In genomic region chr15:64305261-64305660, GRCh38 we compare ENCODE assay signal across 28 cellular contexts. TPM values are rescaled to one million over a fixed set of nuclear protein-coding genes. Genes with fewer than 3 reads are reported as not detected.
A peak's percentile ranks its signal among the peaks of the same experiment; 100 is the strongest.
DNase-seq lines count a peak whose midpoint lies in the region; ATAC-seq and TF ChIP-seq lines count a peak whose summit lies in the region.
"Had no signal": no experiment of that assay in that cellular context is flagged by ENCODE, and none has a peak within 500 bp of the region (broad histone marks: within the 10 kb centered on the region; RNA-seq: fewer than 3 reads in every experiment).

No MANE protein-coding gene starts in this region.

- no peak overlapping the region for H3K4me3 Mint-ChIP-seq in WTC11
- H3K4me3 Mint-ChIP-seq: stimulated activated naive B cell treated with anti-CD40 and anti-IgM and Interleukin-4, amounts not matched to agents 10 μg/mL and 1 μg/mL and 100 μg/mL, for 72 hours had no signal

- POLR2A ChIA-PET in WTC11 (lab: Charles Lee) = interaction anchor here (1.0 kb wide), 1 partner anchor 142 kb away, joined by 4 read pairs; no protein-coding TSS in a partner anchor

- H3K4me1 Mint-ChIP-seq in WTC11 = peaks cover 16% of the 10 kb centered on the region

- no peak overlapping the region for H3K9ac ChIP-seq in HUES64 (ENCODE audit: low read depth, low read length)

- H3K36me3 ChIP-seq in HUES64 (ENCODE audit: insufficient read depth, low read length) = peaks cover 3% of the 10 kb centered on the region
- H3K36me3 ChIP-seq: SJCRH30 had no signal

- DNase-seq in DMS53 (lab: John Stamatoyannopoulos, UW) (peak; percentile 64), WTC11 (ENCODE audit: low spot score) (no peak), fibroblast of pulmonary artery (ENCODE audit: low read depth) (peak; percentile 18), SK-N-DZ (ENCODE audit: low spot score) (no peak), nucleus accumbens (lab: John Stamatoyannopoulos, UW) (no peak), HK-2 (ENCODE audit: unreplicated experiment) (no peak)
- DNase-seq: ACHN; activated CD4-positive, CD25-positive, alpha-beta regulatory T cell treated with anti-CD3 and anti-CD28 coated beads, Interleukin-2, amount 50 U/mL, for 72 hours; activated CD8-positive, alpha-beta memory T cell treated with anti-CD3 and anti-CD28 coated beads for 24 hours; activated T-cell treated with anti-CD3 and anti-CD28 coated beads, Interleukin-2, amount 50 U/mL, for 1 hour; COR-L47; DMS79 treated with DMSO at 0.1 percent for 48 hours; glutamatergic neuron; H7; left colon; NCI-H1105 treated with DMSO at 0.1 percent for 48 hours; NCI-H2081 treated with DMSO at 0.1 percent for 48 hours; NCI-H446 treated with DMSO at 0.1 percent for 48 hours; NK-92 treated with Interleukin-12 subunit alpha and Interleukin-12 subunit beta, amount 100 ng/mL, for 24 hours; occipital lobe; retina; spleen; stimulated activated CD4-positive, alpha-beta T cell treated with anti-CD3 and anti-CD28 coated beads, Interleukin-2, amount 100 ng/mL, for 48 hours; stimulated activated naive B cell treated with anti-CD40 and anti-IgM and Interleukin-4, amounts not matched to agents 10 μg/mL and 1 μg/mL and 100 μg/mL, for 72 hours; T-helper 1 cell had no signal

- no peaks in the 10 kb centered on the region for H3K9me3 ChIP-seq in HUES64 (ENCODE audit: insufficient read depth, low read depth, low read length)
- H3K9me3 ChIP-seq: SJCRH30, spleen had no signal

- H3K4me1 ChIP-seq in HUES64 (ENCODE audit: insufficient read depth, low read length) = peaks cover 9% of the 10 kb centered on the region; the same call in 1 of the 2 replicates
- H3K4me1 ChIP-seq: spleen had no signal

- H3K4me3 ChIP-seq in HUES64 (ENCODE audit: low read length) (no peak overlapping the region), fibroblast of pulmonary artery (replicated peaks; ENCODE audit: low read depth, low read length) (no peak overlapping the region)
- H3K4me3 ChIP-seq: SJCRH30, spleen had no signal

- peak overlapping the region; percentile 25; the same call in 1 of the 2 replicates for H3K27ac ChIP-seq in HUES64 (ENCODE audit: low read depth, low read length)
- H3K27ac ChIP-seq: SJCRH30, spleen had no signal

- H3K36me3 Mint-ChIP-seq in WTC11 = peaks cover 10% of the 10 kb centered on the region

- CTCF ChIA-PET in WTC11 (lab: Charles Lee) = no interaction called here

- no peaks in the 10 kb centered on the region for H3K27me3 Mint-ChIP-seq in WTC11 (ENCODE audit: low read depth)
- H3K27me3 Mint-ChIP-seq: stimulated activated naive B cell treated with anti-CD40 and anti-IgM and Interleukin-4, amounts not matched to agents 10 μg/mL and 1 μg/mL and 100 μg/mL, for 72 hours had no signal

- H3K9me3 Mint-ChIP-seq in WTC11 = peaks cover 11% of the 10 kb centered on the region
- H3K9me3 Mint-ChIP-seq: stimulated activated naive B cell treated with anti-CD40 and anti-IgM and Interleukin-4, amounts not matched to agents 10 μg/mL and 1 μg/mL and 100 μg/mL, for 72 hours had no signal

- H3K27ac Mint-ChIP-seq in WTC11 = peak overlapping the region; percentile 64
- H3K27ac Mint-ChIP-seq: stimulated activated naive B cell treated with anti-CD40 and anti-IgM and Interleukin-4, amounts not matched to agents 10 μg/mL and 1 μg/mL and 100 μg/mL, for 72 hours had no signal

- TF ChIP-seq CTCF in WTC11 (IDR thresholded peaks at IDR 0.05) = no peak
- TF ChIP-seq CTCF in fibroblast of pulmonary artery (IDR thresholded peaks at IDR 0.05; ENCODE audit: low read length, missing control alignments) = no peak

- WGBS in HUES64 = 67% methylated on average over 2 of the region's 2 CpGs

- peak; percentile 53 for ATAC-seq in WTC11
- no peak for ATAC-seq in GM21717 (IDR thresholded peaks at IDR 0.05; ENCODE audit: unreplicated experiment)
- ATAC-seq: left colon; stimulated activated naive B cell treated with anti-CD40 and anti-IgM and Interleukin-4, amounts not matched to agents 10 μg/mL and 1 μg/mL and 100 μg/mL, for 72 hours had no signal

- H3K27me3 ChIP-seq in HUES64 (ENCODE audit: insufficient read depth, low read length) = no peaks in the 10 kb centered on the region
- H3K27me3 ChIP-seq: SJCRH30, spleen had no signal

TF ChIP-seq in WTC11, 78 proteins besides CTCF, POLR2A, EP300 and RAD21:
- no peak for TF ChIP-seq TP53 (CRISPR knock-in tag; IDR thresholded peaks at IDR 0.05)
- TF ChIP-seq FOXJ3 (CRISPR knock-in tag; IDR thresholded peaks at IDR 0.05; ENCODE audit: borderline replicate concordance) = no peak
- no peak for TF ChIP-seq AR (CRISPR knock-in tag; IDR thresholded peaks at IDR 0.05)
- no peak for TF ChIP-seq MLX (CRISPR knock-in tag; IDR thresholded peaks at IDR 0.05)

RNA-seq across cellular contexts. Expression of gene CSNK1G1, which starts 50.7 kb away (rescaled TPM):
- polyA plus RNA-seq in HUES64 (2013, experiment 1 of 2) = 7.6 TPM
- polyA plus RNA-seq in HUES64 (2013, experiment 2 of 2) = 8.2 TPM
- 14.9 to 19.3 TPM (median 15.3 TPM) in 3 replicates for total RNA-seq in WTC11 (2021)
- polyA plus RNA-seq in SK-N-DZ (2014; cell fraction: cytosol; rRNA removed) = 6.3 and 9.7 TPM in 2 replicates
- polyA plus RNA-seq in SK-N-DZ (2014; cell fraction: nucleus; rRNA removed) = 4.7 and 5.8 TPM in 2 replicates

Comparison
In these comparisons a context has a peak if more than half of its experiments do, and no peak if none do; other contexts are left out.
1. DNase-seq: peak in DMS53 (single experiment) and fibroblast of pulmonary artery (single experiment); none in WTC11 (single experiment), SK-N-DZ (single experiment), nucleus accumbens (0 of 56) and HK-2 (single experiment).